9 cellular contexts compared by ENCODE assay signal in the genomic region with DNA sequence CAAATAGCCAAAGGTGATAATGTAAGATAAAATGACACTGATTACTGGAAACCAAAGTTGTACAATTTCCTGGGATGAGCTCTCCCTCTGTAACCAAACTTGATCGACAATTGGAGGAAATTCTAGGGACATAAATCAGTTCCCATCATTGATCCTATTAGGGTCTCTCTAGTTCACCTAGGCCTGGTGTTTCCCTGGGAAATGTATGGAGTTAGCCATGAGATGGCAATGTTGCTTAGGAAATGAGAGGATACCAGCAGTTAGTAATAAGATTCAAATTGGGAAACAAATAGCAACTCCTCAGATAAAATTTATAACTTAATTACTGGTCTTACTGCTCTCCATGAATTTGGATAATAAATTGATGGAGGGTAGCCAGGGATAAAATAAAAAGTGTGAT. TPM values are rescaled to one million over a fixed set of nuclear protein-coding genes. Genes with fewer than 3 reads are reported as not detected.
A peak's percentile ranks its signal among the peaks of the same experiment; 100 is the strongest.
DNase-seq lines count a peak whose midpoint lies in the region; ATAC-seq and TF ChIP-seq lines count a peak whose summit lies in the region.
"Had no signal": no experiment of that assay in that cellular context is flagged by ENCODE, and none has a peak within 500 bp of the region (broad histone marks: within the 10 kb centered on the region; RNA-seq: fewer than 3 reads in every experiment).

No MANE protein-coding gene starts in this region.

- TF ChIP-seq POLR2A in suprapubic skin (IDR thresholded peaks at IDR 0.05): no peak

- WGBS in liver: 60% methylated on average over 1 of the region's 1 CpG
- WGBS in suprapubic skin: 43% methylated on average over 1 of the region's 1 CpG

- H3K27ac ChIP-seq in brain microvascular endothelial cell: no peak overlapping the region
- no peak overlapping the region for H3K27ac ChIP-seq in liver (ENCODE audit: low read depth in 1 of 2, low read length in 2 of 2)
- H3K27ac ChIP-seq in suprapubic skin: no peak overlapping the region

- no peaks in the 10 kb centered on the region for H3K4me1 ChIP-seq in liver (ENCODE audit: control insufficient read depth in 4 of 4, insufficient read depth in 4 of 4, low read length in 3 of 4)
- peaks cover 3% of the 10 kb centered on the region for H3K4me1 ChIP-seq in suprapubic skin

- in situ Hi-C loops in Caki2 (cut with HindIII; ENCODE audit: low pct_unique_long_range_greater_than_20kb, low sequenced_read_pairs): no loop called here
- in situ Hi-C loops in brain microvascular endothelial cell (cut with HindIII; ENCODE audit: low pct_ligation_motif_present, low sequenced_read_pairs): no loop called here

- no peaks in the 10 kb centered on the region for H3K9me3 ChIP-seq in liver (ENCODE audit: control insufficient read depth in 4 of 4, low read length in 3 of 4)
- no peaks in the 10 kb centered on the region for H3K9me3 ChIP-seq in suprapubic skin

- TF ChIP-seq CTCF in brain microvascular endothelial cell (IDR thresholded peaks at IDR 0.05; ENCODE audit: low read depth, low read length, missing control alignments) (peak; percentile 42), liver (IDR thresholded peaks at IDR 0.05; ENCODE audit: low read depth, low read length, missing input control) (peak; percentile 17), suprapubic skin (IDR thresholded peaks at IDR 0.05) (peak in 1 of 2 donors; percentile 12)

- no peaks in the 10 kb centered on the region for H3K36me3 ChIP-seq in brain microvascular endothelial cell (replicated peaks)
- no peaks in the 10 kb centered on the region for H3K36me3 ChIP-seq in liver (ENCODE audit: control insufficient read depth in 4 of 4, insufficient read depth in 3 of 4, low read depth in 1 of 4, low read length in 3 of 4)
- no peaks in the 10 kb centered on the region for H3K36me3 ChIP-seq in suprapubic skin

- TF ChIP-seq RAD21 in liver (IDR thresholded peaks at IDR 0.05): peak; percentile 30 to 58

- no peak for TF ChIP-seq EP300 in suprapubic skin (IDR thresholded peaks at IDR 0.05)

- H3K4me3 ChIP-seq in brain microvascular endothelial cell (ENCODE audit: low read depth, low read length) (no peak overlapping the region), liver (ENCODE audit: low read depth in 1 of 3, low read length in 3 of 3) (no peak overlapping the region), suprapubic skin (no peak overlapping the region)

- no peaks in the 10 kb centered on the region for H3K27me3 ChIP-seq in brain microvascular endothelial cell (replicated peaks)
- no peaks in the 10 kb centered on the region for H3K27me3 ChIP-seq in liver (ENCODE audit: control insufficient read depth in 4 of 4, insufficient read depth in 4 of 4, low read length in 3 of 4)
- H3K27me3 ChIP-seq in suprapubic skin: no peaks in the 10 kb centered on the region

- H3K9ac ChIP-seq in liver (ENCODE audit: low read depth in 1 of 2, low read length in 2 of 2): no peak overlapping the region

- DNase-seq in Caki2 (ENCODE audit: low read depth): peak; percentile 31
- peak; percentile 11 for DNase-seq in LHCN-M2 (ENCODE audit: low read depth)
- no peak for DNase-seq in brain microvascular endothelial cell
- no peak for DNase-seq in suprapubic skin (ENCODE audit: low spot score in 2 of 2)
- no peak for DNase-seq in anterior cingulate cortex (lab: John Stamatoyannopoulos, UW)
- DNase-seq: activated CD8-positive, alpha-beta memory T cell treated with anti-CD3 and anti-CD28 coated beads, Interleukin-2, amount 50 U/mL, for 4 hours had no signal

- ATAC-seq in HG03280 (IDR thresholded peaks at IDR 0.05; ENCODE audit: unreplicated experiment) (no peak), HG03175 (IDR thresholded peaks at IDR 0.05; ENCODE audit: unreplicated experiment) (no peak)

TF ChIP-seq in liver, 16 proteins besides CTCF, POLR2A, EP300 and RAD21:
- no peak for TF ChIP-seq NR2F2 (IDR thresholded peaks at IDR 0.05)
- no peak for TF ChIP-seq RXRA (IDR thresholded peaks at IDR 0.05)
- TF ChIP-seq YY1 (IDR thresholded peaks at IDR 0.05): no peak
- no peak for TF ChIP-seq HNF4A (conservative IDR thresholded peaks at IDR 0.05)
- no peak for TF ChIP-seq FOXA1 (IDR thresholded peaks at IDR 0.05)
- TF ChIP-seq, protein P1, sequence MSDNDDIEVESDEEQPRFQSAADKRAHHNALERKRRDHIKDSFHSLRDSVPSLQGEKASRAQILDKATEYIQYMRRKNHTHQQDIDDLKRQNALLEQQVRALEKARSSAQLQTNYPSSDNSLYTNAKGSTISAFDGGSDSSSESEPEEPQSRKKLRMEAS (IDR thresholded peaks at IDR 0.05): no peak
- TF ChIP-seq, protein P2, sequence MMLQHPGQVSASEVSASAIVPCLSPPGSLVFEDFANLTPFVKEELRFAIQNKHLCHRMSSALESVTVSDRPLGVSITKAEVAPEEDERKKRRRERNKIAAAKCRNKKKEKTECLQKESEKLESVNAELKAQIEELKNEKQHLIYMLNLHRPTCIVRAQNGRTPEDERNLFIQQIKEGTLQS (IDR thresholded peaks at IDR 0.05): no peak
- no peak for TF ChIP-seq GABPA (IDR thresholded peaks at IDR 0.05 in 1 of 2, conservative IDR thresholded peaks at IDR 0.05 in 1 of 2)
- TF ChIP-seq TAF1 (conservative IDR thresholded peaks at IDR 0.05): no peak
- no peak for TF ChIP-seq EGR1 (IDR thresholded peaks at IDR 0.05; ENCODE audit: low read depth in 2 of 2)
- TF ChIP-seq, protein P3, sequence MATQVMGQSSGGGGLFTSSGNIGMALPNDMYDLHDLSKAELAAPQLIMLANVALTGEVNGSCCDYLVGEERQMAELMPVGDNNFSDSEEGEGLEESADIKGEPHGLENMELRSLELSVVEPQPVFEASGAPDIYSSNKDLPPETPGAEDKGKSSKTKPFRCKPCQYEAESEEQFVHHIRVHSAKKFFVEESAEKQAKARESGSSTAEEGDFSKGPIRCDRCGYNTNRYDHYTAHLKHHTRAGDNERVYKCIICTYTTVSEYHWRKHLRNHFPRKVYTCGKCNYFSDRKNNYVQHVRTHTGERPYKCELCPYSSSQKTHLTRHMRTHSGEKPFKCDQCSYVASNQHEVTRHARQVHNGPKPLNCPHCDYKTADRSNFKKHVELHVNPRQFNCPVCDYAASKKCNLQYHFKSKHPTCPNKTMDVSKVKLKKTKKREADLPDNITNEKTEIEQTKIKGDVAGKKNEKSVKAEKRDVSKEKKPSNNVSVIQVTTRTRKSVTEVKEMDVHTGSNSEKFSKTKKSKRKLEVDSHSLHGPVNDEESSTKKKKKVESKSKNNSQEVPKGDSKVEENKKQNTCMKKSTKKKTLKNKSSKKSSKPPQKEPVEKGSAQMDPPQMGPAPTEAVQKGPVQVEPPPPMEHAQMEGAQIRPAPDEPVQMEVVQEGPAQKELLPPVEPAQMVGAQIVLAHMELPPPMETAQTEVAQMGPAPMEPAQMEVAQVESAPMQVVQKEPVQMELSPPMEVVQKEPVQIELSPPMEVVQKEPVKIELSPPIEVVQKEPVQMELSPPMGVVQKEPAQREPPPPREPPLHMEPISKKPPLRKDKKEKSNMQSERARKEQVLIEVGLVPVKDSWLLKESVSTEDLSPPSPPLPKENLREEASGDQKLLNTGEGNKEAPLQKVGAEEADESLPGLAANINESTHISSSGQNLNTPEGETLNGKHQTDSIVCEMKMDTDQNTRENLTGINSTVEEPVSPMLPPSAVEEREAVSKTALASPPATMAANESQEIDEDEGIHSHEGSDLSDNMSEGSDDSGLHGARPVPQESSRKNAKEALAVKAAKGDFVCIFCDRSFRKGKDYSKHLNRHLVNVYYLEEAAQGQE (IDR thresholded peaks at IDR 0.05): no peak
- TF ChIP-seq JUND (IDR thresholded peaks at IDR 0.05): no peak
- TF ChIP-seq HNF4G (IDR thresholded peaks at IDR 0.05): no peak
- TF ChIP-seq, protein P4, sequence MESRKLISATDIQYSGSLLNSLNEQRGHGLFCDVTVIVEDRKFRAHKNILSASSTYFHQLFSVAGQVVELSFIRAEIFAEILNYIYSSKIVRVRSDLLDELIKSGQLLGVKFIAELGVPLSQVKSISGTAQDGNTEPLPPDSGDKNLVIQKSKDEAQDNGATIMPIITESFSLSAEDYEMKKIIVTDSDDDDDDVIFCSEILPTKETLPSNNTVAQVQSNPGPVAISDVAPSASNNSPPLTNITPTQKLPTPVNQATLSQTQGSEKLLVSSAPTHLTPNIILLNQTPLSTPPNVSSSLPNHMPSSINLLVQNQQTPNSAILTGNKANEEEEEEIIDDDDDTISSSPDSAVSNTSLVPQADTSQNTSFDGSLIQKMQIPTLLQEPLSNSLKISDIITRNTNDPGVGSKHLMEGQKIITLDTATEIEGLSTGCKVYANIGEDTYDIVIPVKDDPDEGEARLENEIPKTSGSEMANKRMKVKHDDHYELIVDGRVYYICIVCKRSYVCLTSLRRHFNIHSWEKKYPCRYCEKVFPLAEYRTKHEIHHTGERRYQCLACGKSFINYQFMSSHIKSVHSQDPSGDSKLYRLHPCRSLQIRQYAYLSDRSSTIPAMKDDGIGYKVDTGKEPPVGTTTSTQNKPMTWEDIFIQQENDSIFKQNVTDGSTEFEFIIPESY (IDR thresholded peaks at IDR 0.05): no peak
- no peak for TF ChIP-seq FOXA2 (IDR thresholded peaks at IDR 0.05)
- TF ChIP-seq SP1 (IDR thresholded peaks at IDR 0.05): no peak

RNA-seq across cellular contexts. Expression of a gene that starts 52.2 kb away (rescaled TPM):
- total RNA-seq in Caki2 (2014; rRNA removed; shearing (Covaris generic); ENCODE audit: low replicate concordance): 4.3 and 5.2 TPM in 2 replicates
- total RNA-seq in LHCN-M2 (2014; rRNA removed) (not detected in 2 replicates), liver (1 to 10 TPM in 1 of 2 donors, under 1 TPM in 1; 0.28 to 1.1 TPM), suprapubic skin (10 to 100 TPM; 10.5 to 25.1 (median 13.7) TPM)
- not detected for polyA plus RNA-seq in LHCN-M2 (2012)
- under 1 TPM; 0.03 to 0.52 TPM for polyA plus RNA-seq in liver

Comparison
In these comparisons a context has a peak if more than half of its experiments do, and no peak if none do; other contexts are left out.
1. DNase-seq: peak in Caki2 (single experiment) and LHCN-M2 (single experiment); none in brain microvascular endothelial cell (single experiment), suprapubic skin (0 of 2) and anterior cingulate cortex (0 of 58).